22 cellular contexts compared by ENCODE assay signal in the genomic region with DNA sequence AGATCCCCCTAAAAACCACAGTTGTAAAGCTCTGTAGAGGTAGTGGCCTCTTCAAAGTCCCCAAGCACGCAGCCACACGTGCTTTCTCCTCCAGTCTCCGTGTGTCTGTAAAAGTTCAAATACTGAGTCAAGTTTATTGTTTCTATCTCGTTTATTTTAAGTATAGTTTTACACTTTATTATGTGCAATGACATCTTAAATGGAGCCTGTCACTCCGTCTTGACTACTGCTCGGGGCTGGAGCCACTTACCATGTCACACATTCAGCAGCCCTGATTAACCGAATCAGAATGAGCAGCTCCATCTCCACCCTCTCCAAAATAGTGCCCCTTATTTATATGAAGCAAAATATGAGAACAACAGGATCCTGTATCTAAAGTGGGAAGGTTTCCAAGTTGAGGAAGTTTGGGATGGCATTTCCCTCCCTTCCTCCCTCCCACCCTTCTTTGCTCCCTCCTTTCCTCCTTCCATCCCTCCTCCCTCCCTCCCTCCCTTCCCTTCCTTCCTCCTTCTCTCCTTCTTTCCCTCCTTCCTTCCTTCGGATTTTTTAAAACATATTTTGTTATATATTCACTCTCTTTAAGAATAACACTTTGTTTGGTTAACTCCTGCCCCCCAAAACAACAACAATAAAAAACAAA.
DNase-seq lines count a peak whose midpoint lies in the region; ATAC-seq and TF ChIP-seq lines count a peak whose summit lies in the region.
"Had no signal": no experiment of that assay in that cellular context is flagged by ENCODE, and none has a peak within 500 bp of the region (broad histone marks: within the 10 kb centered on the region; RNA-seq: fewer than 3 reads in every experiment).

No MANE protein-coding gene starts in this region.

- H3K27ac Mint-ChIP-seq in HFFc6 (peak overlapping the region; percentile 79), brain (peak overlapping the region; percentile 56 to 96 (median 89))
- H3K27ac Mint-ChIP-seq: activated CD4-positive, alpha-beta T cell treated with anti-CD3 and anti-CD28 coated beads, Interleukin-2, amount 10 ng/mL, durations not matched to agents 7 days and 5 days; activated naive CD8-positive, alpha-beta T cell treated with anti-CD3 and anti-CD28 coated beads for 36 hours; activated T-helper 17 cell treated with anti-CD3 and anti-CD28 coated beads, Interleukin-2, amount 50 U/mL, for 72 hours; CD8-positive, alpha-beta T cell; naive thymus-derived CD4-positive, alpha-beta T cell had no signal

- no peak overlapping the region for H3K4me3 ChIP-seq in thyroid gland (replicated peaks in 1 of 3)
- H3K4me3 ChIP-seq: coronary artery, ovary, upper lobe of right lung had no signal

- H3K36me3 Mint-ChIP-seq in HFFc6 (ENCODE audit: low read depth) (peaks cover 16% of the 10 kb centered on the region), brain (peaks cover 33% of the 10 kb centered on the region)
- H3K36me3 Mint-ChIP-seq: activated naive CD8-positive, alpha-beta T cell treated with anti-CD3 and anti-CD28 coated beads for 36 hours; CD8-positive, alpha-beta T cell; naive thymus-derived CD4-positive, alpha-beta T cell had no signal

- ATAC-seq in left colon (peak; percentile 59), HG03280 (IDR thresholded peaks at IDR 0.05; ENCODE audit: unreplicated experiment) (no peak), GM18858 (IDR thresholded peaks at IDR 0.05; ENCODE audit: unreplicated experiment) (no peak), HG02840 (IDR thresholded peaks at IDR 0.05; ENCODE audit: low FRiP score, unreplicated experiment) (no peak)
- ATAC-seq: activated T-helper 17 cell treated with anti-CD3 and anti-CD28 coated beads, Interleukin-2, amount 50 U/mL, for 72 hours; CD8-positive, alpha-beta T cell; naive thymus-derived CD4-positive, alpha-beta T cell; upper lobe of right lung had no signal

- DNase-seq in HFFc6: no peak
- DNase-seq in left colon: no peak
- no peak for DNase-seq in thyroid gland
- no peak for DNase-seq in cerebellar cortex (ENCODE audit: low spot score)
- DNase-seq: activated CD4-positive, alpha-beta T cell treated with anti-CD3 and anti-CD28 coated beads, Interleukin-2, amount 10 ng/mL, durations not matched to agents 7 days and 5 days; activated naive CD8-positive, alpha-beta T cell treated with anti-CD3 and anti-CD28 coated beads for 36 hours; CD8-positive, alpha-beta T cell; hypothalamus; naive thymus-derived CD4-positive, alpha-beta T cell; NCI-H1105 treated with DMSO at 0.1 percent for 48 hours; NCI-H2107; NCI-H524 treated with DMSO at 0.1 percent for 48 hours; ovary; stimulated activated naive CD4-positive, alpha-beta T cell treated with Interleukin-2 at 50 U/mL for 16 hours; upper lobe of right lung had no signal

- H3K9me3 ChIP-seq in thyroid gland: no peaks in the 10 kb centered on the region
- H3K9me3 ChIP-seq: ovary, upper lobe of right lung had no signal

- H3K9me3 Mint-ChIP-seq in HFFc6 (peaks cover 6% of the 10 kb centered on the region), brain (peaks cover 0 to 8% (median 3%) of the 10 kb centered on the region in 5 experiments)
- H3K9me3 Mint-ChIP-seq: activated CD4-positive, alpha-beta T cell treated with anti-CD3 and anti-CD28 coated beads, Interleukin-2, amount 10 ng/mL, durations not matched to agents 7 days and 5 days; activated naive CD8-positive, alpha-beta T cell treated with anti-CD3 and anti-CD28 coated beads for 36 hours; CD8-positive, alpha-beta T cell had no signal

- intact Hi-C loops in left colon (cut with DNase I, micrococcal nuclease) (no loop called here), thyroid gland (cut with DNase I) (no loop called here)

- H3K4me1 Mint-ChIP-seq in HFFc6 (ENCODE audit: low read depth) (peaks cover 72% of the 10 kb centered on the region), brain (peaks cover 63% of the 10 kb centered on the region)
- H3K4me1 Mint-ChIP-seq: activated CD4-positive, alpha-beta T cell treated with anti-CD3 and anti-CD28 coated beads, Interleukin-2, amount 10 ng/mL, durations not matched to agents 7 days and 5 days; activated naive CD8-positive, alpha-beta T cell treated with anti-CD3 and anti-CD28 coated beads for 36 hours; activated T-helper 17 cell treated with anti-CD3 and anti-CD28 coated beads, Interleukin-2, amount 50 U/mL, for 72 hours; naive thymus-derived CD4-positive, alpha-beta T cell had no signal

- H3K4me3 Mint-ChIP-seq in HFFc6 (peak overlapping the region; percentile 70), brain (peak overlapping the region in 4 of 5 experiments; percentile 8 to 78 (median 40))
- H3K4me3 Mint-ChIP-seq: activated CD4-positive, alpha-beta T cell treated with anti-CD3 and anti-CD28 coated beads, Interleukin-2, amount 10 ng/mL, durations not matched to agents 7 days and 5 days; activated naive CD8-positive, alpha-beta T cell treated with anti-CD3 and anti-CD28 coated beads for 36 hours; activated T-helper 17 cell treated with anti-CD3 and anti-CD28 coated beads, Interleukin-2, amount 50 U/mL, for 72 hours; CD8-positive, alpha-beta T cell; naive thymus-derived CD4-positive, alpha-beta T cell had no signal

- H3K36me3 ChIP-seq in thyroid gland: no peaks in the 10 kb centered on the region
- H3K36me3 ChIP-seq: ovary, upper lobe of right lung had no signal

- H3K27ac ChIP-seq in thyroid gland: peak overlapping the region; percentile 32 to 37 (median 32)
- H3K27ac ChIP-seq: ovary, RWPE1, upper lobe of right lung had no signal

- no peak for TF ChIP-seq POLR2A in thyroid gland (IDR thresholded peaks at IDR 0.05)

- 58 to 64% methylated on average over 8 of the region's 8 CpGs for WGBS in thyroid gland, 2 donors

- no peak for TF ChIP-seq CTCF in HFFc6 (IDR thresholded peaks at IDR 0.05)
- TF ChIP-seq CTCF in brain (conservative IDR thresholded peaks at IDR 0.05): no peak
- TF ChIP-seq CTCF in thyroid gland (IDR thresholded peaks at IDR 0.05): no peak

- peaks cover 14 to 15% of the 10 kb centered on the region in 2 donors for H3K4me1 ChIP-seq in thyroid gland
- H3K4me1 ChIP-seq: upper lobe of right lung had no signal

- H3K27me3 ChIP-seq in thyroid gland: no peaks in the 10 kb centered on the region
- H3K27me3 ChIP-seq: ovary, upper lobe of right lung had no signal

- no peaks in the 10 kb centered on the region for H3K27me3 Mint-ChIP-seq in HFFc6 (ENCODE audit: insufficient read depth)
- no peaks in the 10 kb centered on the region for H3K27me3 Mint-ChIP-seq in brain
- H3K27me3 Mint-ChIP-seq: activated CD4-positive, alpha-beta T cell treated with anti-CD3 and anti-CD28 coated beads, Interleukin-2, amount 10 ng/mL, durations not matched to agents 7 days and 5 days; activated T-helper 17 cell treated with anti-CD3 and anti-CD28 coated beads, Interleukin-2, amount 50 U/mL, for 72 hours; naive thymus-derived CD4-positive, alpha-beta T cell had no signal
